ENCODE assay signal across 28 cellular contexts in genomic region chr20:45378191-45378590, GRCh38. TPM values are rescaled to one million over a fixed set of nuclear protein-coding genes. Genes with fewer than 3 reads are reported as not detected.
DNase-seq lines count a peak whose midpoint lies in the region; ATAC-seq and TF ChIP-seq lines count a peak whose summit lies in the region.
"Had no signal": no experiment of that assay in that cellular context is flagged by ENCODE, and none has a peak within 500 bp of the region (broad histone marks: within the 10 kb centered on the region; RNA-seq: fewer than 3 reads in every experiment).

Gene TP53TG5, minus strand, starts transcription at chr20:45378325. Its CDS starts 89 bp downstream, at chr20:45378236.

- peak within 1 kb of the TSS; percentile 55 for H3K27ac Mint-ChIP-seq in activated T-helper 1 cell treated with anti-CD3 and anti-CD28 coated beads, Interleukin-12 subunit alpha, Interleukin-12 subunit beta, Interleukin-2, Interleukin-4 antibody, amounts not matched to agents 30 ng/mL and 10 ng/mL and 1 ng/mL, durations not matched to agents 14 hours and 24 hours and 36 hours
- H3K27ac Mint-ChIP-seq: activated CD8-positive, alpha-beta T cell treated with anti-CD3 and anti-CD28 coated beads, Interleukin-2, amount 10 ng/mL, durations not matched to agents 7 days and 5 days; CD4-positive, alpha-beta T cell; mesothelial cell of epicardium; naive thymus-derived CD4-positive, alpha-beta T cell had no signal

- H3K27me3 Mint-ChIP-seq in activated T-helper 1 cell treated with anti-CD3 and anti-CD28 coated beads, Interleukin-12 subunit alpha, Interleukin-12 subunit beta, Interleukin-2, Interleukin-4 antibody, amounts not matched to agents 30 ng/mL and 10 ng/mL and 1 ng/mL, durations not matched to agents 14 hours and 24 hours and 36 hours (ENCODE audit: insufficient read depth), result no peaks in the 10 kb centered on the region
- H3K27me3 Mint-ChIP-seq: CD4-positive, alpha-beta T cell; naive thymus-derived CD4-positive, alpha-beta T cell had no signal

- peaks cover 13% of the 10 kb centered on the region for H3K4me1 Mint-ChIP-seq in activated T-helper 1 cell treated with anti-CD3 and anti-CD28 coated beads, Interleukin-12 subunit alpha, Interleukin-12 subunit beta, Interleukin-2, Interleukin-4 antibody, amounts not matched to agents 30 ng/mL and 10 ng/mL and 1 ng/mL, durations not matched to agents 14 hours and 24 hours and 36 hours (ENCODE audit: low read depth)

- no peaks in the 10 kb centered on the region for H3K9me3 ChIP-seq in breast epithelium
- H3K9me3 ChIP-seq: colonic mucosa, gastrocnemius medialis, left ventricle myocardium inferior, ovary, tibial nerve had no signal

- H3K36me3 Mint-ChIP-seq in activated T-helper 1 cell treated with anti-CD3 and anti-CD28 coated beads, Interleukin-12 subunit alpha, Interleukin-12 subunit beta, Interleukin-2, Interleukin-4 antibody, amounts not matched to agents 30 ng/mL and 10 ng/mL and 1 ng/mL, durations not matched to agents 14 hours and 24 hours and 36 hours (ENCODE audit: low read depth), result peaks cover 3% of the 10 kb centered on the region
- H3K36me3 Mint-ChIP-seq: mesothelial cell of epicardium had no signal

- H3K4me3 Mint-ChIP-seq in activated T-helper 1 cell treated with anti-CD3 and anti-CD28 coated beads, Interleukin-12 subunit alpha, Interleukin-12 subunit beta, Interleukin-2, Interleukin-4 antibody, amounts not matched to agents 30 ng/mL and 10 ng/mL and 1 ng/mL, durations not matched to agents 14 hours and 24 hours and 36 hours, result no peak within 1 kb of the TSS
- H3K4me3 Mint-ChIP-seq: activated CD8-positive, alpha-beta T cell treated with anti-CD3 and anti-CD28 coated beads, Interleukin-2, amount 10 ng/mL, durations not matched to agents 7 days and 5 days; CD4-positive, alpha-beta T cell; mesothelial cell of epicardium; naive thymus-derived CD4-positive, alpha-beta T cell had no signal

- H3K9me3 Mint-ChIP-seq in activated T-helper 1 cell treated with anti-CD3 and anti-CD28 coated beads, Interleukin-12 subunit alpha, Interleukin-12 subunit beta, Interleukin-2, Interleukin-4 antibody, amounts not matched to agents 30 ng/mL and 10 ng/mL and 1 ng/mL, durations not matched to agents 14 hours and 24 hours and 36 hours, result no peaks in the 10 kb centered on the region
- H3K9me3 Mint-ChIP-seq: CD4-positive, alpha-beta T cell; mesothelial cell of epicardium; naive thymus-derived CD4-positive, alpha-beta T cell had no signal

- no peaks in the 10 kb centered on the region for H3K27me3 ChIP-seq in breast epithelium
- H3K27me3 ChIP-seq: colonic mucosa, gastrocnemius medialis, ovary, tibial nerve had no signal

- H3K4me3 ChIP-seq in breast epithelium, result no peak within 1 kb of the TSS
- H3K4me3 ChIP-seq: colonic mucosa, gastrocnemius medialis, left ventricle myocardium inferior, ovary, tibial nerve had no signal

- TF ChIP-seq POLR2A in breast epithelium (IDR thresholded peaks at IDR 0.05), result no peak

- DNase-seq in Ammon's horn (ENCODE audit: low spot score), result peak; percentile 84
- DNase-seq in activated T-helper 1 cell treated with anti-CD3 and anti-CD28 coated beads, Interleukin-12 subunit alpha, Interleukin-12 subunit beta, Interleukin-2, Interleukin-4 antibody, amounts not matched to agents 30 ng/mL and 10 ng/mL and 1 ng/mL, durations not matched to agents 14 hours and 24 hours and 36 hours (ENCODE audit: low spot score), result no peak
- DNase-seq in hypothalamus (lab: John Stamatoyannopoulos, UW), result peak in 27 of 51 donors; percentile 11 to 84 (median 54)
- peak; percentile 51 for DNase-seq in occipital lobe (lab: John Stamatoyannopoulos, UW)
- DNase-seq in breast epithelium (ENCODE audit: low spot score in 2 of 2), result no peak
- no peak for DNase-seq in DMS153 treated with DMSO at 0.1 percent for 48 hours (lab: John Stamatoyannopoulos, UW; ENCODE audit: unreplicated experiment)
- DNase-seq in NCI-H1092 treated with DMSO at 0.1 percent for 48 hours (lab: John Stamatoyannopoulos, UW), result no peak
- DNase-seq: activated CD8-positive, alpha-beta T cell treated with anti-CD3 and anti-CD28 coated beads, Interleukin-2, amount 10 ng/mL, durations not matched to agents 7 days and 5 days; activated gamma-delta T cell treated with Interleukin-2 at 50 U/mL for 16 hours; CD4-positive, alpha-beta T cell; colonic mucosa; EL; gastrocnemius medialis; left ventricle myocardium inferior; naive thymus-derived CD4-positive, alpha-beta T cell; NCI-H1694; NCI-H510A treated with DMSO at 0.1 percent for 48 hours; NK-92 treated with Interleukin-12 subunit alpha and Interleukin-12 subunit beta, amount 100 ng/mL, for 24 hours; ovary; PC-3; stimulated activated naive CD8-positive, alpha-beta T cell treated with anti-CD3 and anti-CD28 coated beads, Interleukin-15, Interleukin-2, amounts not matched to agents 100 U/mL and 50 U/mL, for 24 hours; T-helper 2 cell had no signal

- peak within 1 kb of the TSS in 1 of 2 donors; percentile 21 for H3K27ac ChIP-seq in breast epithelium
- H3K27ac ChIP-seq: colonic mucosa, gastrocnemius medialis, left ventricle myocardium inferior, ovary, tibial nerve had no signal

- intact Hi-C loops in activated T-helper 1 cell treated with anti-CD3 and anti-CD28 coated beads, Interleukin-12 subunit alpha, Interleukin-12 subunit beta, Interleukin-2, Interleukin-4 antibody, amounts not matched to agents 30 ng/mL and 10 ng/mL and 1 ng/mL, durations not matched to agents 14 hours and 24 hours and 36 hours (cut with micrococcal nuclease), result no loop called here
- intact Hi-C loops in breast epithelium (cut with DNase I; ENCODE audit: low total_unique reads), result loop anchor here (10.0 kb wide), 1 partner anchor 47 kb away; no protein-coding TSS in a partner anchor

- ATAC-seq in HG02759 (IDR thresholded peaks at IDR 0.05; ENCODE audit: unreplicated experiment), result no peak
- ATAC-seq: activated CD8-positive, alpha-beta T cell treated with anti-CD3 and anti-CD28 coated beads, Interleukin-2, amount 10 ng/mL, durations not matched to agents 7 days and 5 days; gastrocnemius medialis; naive thymus-derived CD4-positive, alpha-beta T cell; PC-3; Right ventricle myocardium inferior; SK-N-SH treated with all-trans-retinoic acid at 6 μM for 48 hours; stimulated activated naive CD8-positive, alpha-beta T cell treated with anti-CD3 and anti-CD28 coated beads, Interleukin-15, Interleukin-2, amounts not matched to agents 100 U/mL and 50 U/mL, for 24 hours had no signal

- no peaks in the 10 kb centered on the region for H3K36me3 ChIP-seq in breast epithelium
- H3K36me3 ChIP-seq: colonic mucosa, gastrocnemius medialis, left ventricle myocardium inferior, ovary had no signal

- no peak for TF ChIP-seq CTCF in breast epithelium (IDR thresholded peaks at IDR 0.05)

- no peaks in the 10 kb centered on the region for H3K4me1 ChIP-seq in breast epithelium
- H3K4me1 ChIP-seq: colonic mucosa had no signal

RNA-seq across cellular contexts. Expression of gene TP53TG5, which starts in this region (rescaled TPM):
- total RNA-seq in activated T-helper 1 cell treated with anti-CD3 and anti-CD28 coated beads, Interleukin-12 subunit alpha, Interleukin-12 subunit beta, Interleukin-2, Interleukin-4 antibody, amounts not matched to agents 30 ng/mL and 10 ng/mL and 1 ng/mL, durations not matched to agents 14 hours and 24 hours and 36 hours, result 0.07 and 0.08 TPM in 2 replicates
- total RNA-seq in occipital lobe, result not detected
- 1 to 10 TPM in 1 of 3 donors, not detected in 2; 1.3 TPM for total RNA-seq in breast epithelium
- total RNA-seq: A172, gastrocnemius medialis, mesothelial cell of epicardium, PC-3, tibial nerve had no signal

Comparison
In these comparisons a context has a peak if more than half of its experiments do, and no peak if none do; other contexts are left out.
1. Peak in DNase-seq in occipital lobe; RNA of the gene not detected or under 1 TPM.
2. DNase-seq: peak in Ammon's horn (single experiment) and hypothalamus (27 of 51); none in activated T-helper 1 cell treated with anti-CD3 and anti-CD28 coated beads, Interleukin-12 subunit alpha, Interleukin-12 subunit beta, Interleukin-2, Interleukin-4 antibody, amounts not matched to agents 30 ng/mL and 10 ng/mL and 1 ng/mL, durations not matched to agents 14 hours and 24 hours and 36 hours (single experiment), breast epithelium (0 of 2), DMS153 treated with DMSO at 0.1 percent for 48 hours (single experiment) and NCI-H1092 treated with DMSO at 0.1 percent for 48 hours (single experiment).